In the genomic region with DNA sequence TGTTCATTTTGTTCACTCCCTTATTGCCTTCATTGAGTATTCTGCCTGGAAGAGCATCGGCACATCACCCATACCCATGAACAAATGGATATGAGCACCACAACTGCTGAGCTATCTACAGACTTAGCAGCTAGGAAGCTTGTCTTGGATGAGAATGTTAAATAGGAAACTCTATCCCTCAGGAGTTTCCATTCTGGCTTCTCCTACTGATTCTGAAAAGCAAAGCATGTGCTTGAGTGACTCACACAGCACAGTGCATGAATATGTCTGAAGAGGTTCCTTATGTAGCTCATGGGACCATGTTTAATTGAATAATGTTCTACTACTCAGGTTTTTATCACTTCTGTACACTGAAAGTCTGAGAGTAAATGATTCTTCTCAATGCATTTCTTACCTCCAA, we compare ENCODE assay signal across 19 cellular contexts. TPM values are rescaled to one million over a fixed set of nuclear protein-coding genes. Genes with fewer than 3 reads are reported as not detected.
DNase-seq lines count a peak whose midpoint lies in the region; ATAC-seq lines count a peak whose summit lies in the region.
"Had no signal": no experiment of that assay in that cellular context is flagged by ENCODE, and none has a peak within 500 bp of the region (broad histone marks: within the 10 kb centered on the region; RNA-seq: fewer than 3 reads in every experiment).

No MANE protein-coding gene starts in this region.

- no peak overlapping the region for H3K27ac Mint-ChIP-seq in immature natural killer cell
- H3K27ac Mint-ChIP-seq: CD14-positive monocyte, IgD-negative memory B cell had no signal

- H3K4me3 Mint-ChIP-seq in immature natural killer cell = no peak overlapping the region
- H3K4me3 Mint-ChIP-seq: CD14-positive monocyte, IgD-negative memory B cell had no signal

- DNase-seq in AG08395 (ENCODE audit: low spot score) = peak; percentile 18
- peak; percentile 14 for DNase-seq in COLO829 (ENCODE audit: low spot score)
- peak; percentile 56 for DNase-seq in dedifferentiated amniotic fluid mesenchymal stem cell (ENCODE audit: extremely low spot score)
- DNase-seq in myocyte (ENCODE audit: low read depth) = peak; percentile 3
- DNase-seq in immature natural killer cell = no peak
- DNase-seq in NCI-H524 treated with DMSO at 0.1 percent for 48 hours (lab: John Stamatoyannopoulos, UW) = no peak
- DNase-seq in NCI-H2196 (lab: John Stamatoyannopoulos, UW; ENCODE audit: unreplicated experiment) = no peak
- DNase-seq: GDM1, NCI-H1105, NCI-H2081, NCI-H2171 treated with DMSO at 0.1 percent for 48 hours, NCI-H774, SHP77 had no signal

- H3K4me1 Mint-ChIP-seq in immature natural killer cell = no peaks in the 10 kb centered on the region
- H3K4me1 Mint-ChIP-seq: CD14-positive monocyte, IgD-negative memory B cell had no signal

- no peak for ATAC-seq in HG03025 (IDR thresholded peaks at IDR 0.05; ENCODE audit: low FRiP score, unreplicated experiment)

- H3K27me3 Mint-ChIP-seq in immature natural killer cell (ENCODE audit: low read depth in 3 of 3) = peaks cover 2 to 6% (median 3%) of the 10 kb centered on the region in 3 donors

- H3K9me3 Mint-ChIP-seq in immature natural killer cell = peaks cover 0 to 2% (median 0%) of the 10 kb centered on the region in 6 donors

- no peaks in the 10 kb centered on the region for H3K36me3 Mint-ChIP-seq in immature natural killer cell
- H3K36me3 Mint-ChIP-seq: CD14-positive monocyte, IgD-negative memory B cell had no signal

RNA-seq across cellular contexts. Expression of gene MXRA5, which starts 57.3 kb away (rescaled TPM):
- 17.2 and 28.0 TPM in 2 replicates for total RNA-seq in myocyte
- polyA plus RNA-seq in myocyte (2012) = 115 TPM
- polyA plus RNA-seq in immature natural killer cell = not detected
- total RNA-seq: A673, NCI-H460, OCI-LY7 had no signal
- polyA plus RNA-seq: CD14-positive monocyte, IgD-negative memory B cell had no signal

Comparison
In these comparisons a context has a peak if more than half of its experiments do, and no peak if none do; other contexts are left out.
1. DNase-seq: peak in AG08395 (single experiment), COLO829 (single experiment), dedifferentiated amniotic fluid mesenchymal stem cell (single experiment) and myocyte (single experiment); none in immature natural killer cell (0 of 3), NCI-H524 treated with DMSO at 0.1 percent for 48 hours (single experiment) and NCI-H2196 (single experiment).